In genomic region chr10:110307805-110308204, GRCh38 we compare ENCODE assay signal across 20 cellular contexts. TPM values are rescaled to one million over a fixed set of nuclear protein-coding genes. Genes with fewer than 3 reads are reported as not detected.
DNase-seq lines count a peak whose midpoint lies in the region; TF ChIP-seq lines count a peak whose summit lies in the region.
"Had no signal": no experiment of that assay in that cellular context is flagged by ENCODE, and none has a peak within 500 bp of the region (broad histone marks: within the 10 kb centered on the region; RNA-seq: fewer than 3 reads in every experiment).

No MANE protein-coding gene starts in this region.

- H3K79me2 ChIP-seq in OCI-LY7 (ENCODE audit: insufficient read depth, low read depth, low read length) (peaks cover 19% of the 10 kb centered on the region), osteoblast (ENCODE audit: insufficient read depth, low read length) (peaks cover 20% of the 10 kb centered on the region)

- H3K36me3 ChIP-seq in breast epithelium = no peaks in the 10 kb centered on the region
- H3K36me3 ChIP-seq in OCI-LY7 (ENCODE audit: insufficient read depth, low read length) = peaks cover 11% of the 10 kb centered on the region
- peaks cover 5% of the 10 kb centered on the region for H3K36me3 ChIP-seq in osteoblast (ENCODE audit: insufficient read depth, low read length)

- H3K4me1 Mint-ChIP-seq in MCF 10A (ENCODE audit: insufficient read depth, unreplicated experiment) = peaks cover 10% of the 10 kb centered on the region

- H3K27ac ChIP-seq in breast epithelium (no peak overlapping the region), OCI-LY7 (ENCODE audit: low read depth, low read length, poor library complexity, severe bottlenecking) (no peak overlapping the region), osteoblast (ENCODE audit: low read depth, low read length) (no peak overlapping the region)
- H3K27ac ChIP-seq: KMS-11 had no signal

- intact Hi-C loops in MCF 10A (cut with micrococcal nuclease) (loop anchor here (5.0 kb wide), 1 partner anchor 564 kb away; the partner anchor contains the start of gene PDCD4), breast epithelium (cut with DNase I; ENCODE audit: low total_unique reads) (loop anchor here (10.0 kb wide), 1 partner anchor 257 kb away; the partner anchor contains the start of gene SMC3), OCI-LY7 (cut with micrococcal nuclease; ENCODE audit: unreplicated experiment) (loop anchor here (5.0 to 10.0 kb wide), 3 partner anchors 364 to 607 kb away; partner anchors contain the start of genes BBIP1 and SHOC2)

- H4K20me1 ChIP-seq in OCI-LY7 (ENCODE audit: insufficient read depth, low read length) = peaks cover 14% of the 10 kb centered on the region
- peaks cover 13% of the 10 kb centered on the region for H4K20me1 ChIP-seq in osteoblast (ENCODE audit: insufficient read depth, low read length)

- H3K9me3 Mint-ChIP-seq in MCF 10A (ENCODE audit: unreplicated experiment) = no peaks in the 10 kb centered on the region
- H3K9me3 Mint-ChIP-seq: CD8-positive, alpha-beta T cell; H9 had no signal

- H3K9me2 ChIP-seq in OCI-LY7 (ENCODE audit: insufficient read depth, low read length) = no peaks in the 10 kb centered on the region

- CTCF ChIA-PET in MCF 10A (lab: Yijun Ruan, JAX) = interaction anchor here (0.5 to 7.0 kb wide), 18 partner anchors 13 to 1829 kb away, joined by 3 to 87 read pairs (median 4); no protein-coding TSS in a partner anchor
- CTCF ChIA-PET in OCI-LY7 (lab: Charles Lee; ENCODE audit: unreplicated experiment) = interaction anchor here (0.8 kb wide), 1 partner anchor 46 kb away, joined by 3 read pairs; no protein-coding TSS in a partner anchor

- POLR2A ChIA-PET in MCF 10A (lab: Yijun Ruan, JAX) (interaction anchor here (0.6 to 4.8 kb wide), 4 partner anchors 189 to 586 kb away, joined by 3 to 44 read pairs (median 17); partner anchors contain the start of gene DUSP5), OCI-LY7 (lab: Charles Lee) (interaction anchor here (0.5 to 2.1 kb wide), 7 partner anchors 13 to 306 kb away, joined by 3 to 8 read pairs (median 3); no protein-coding TSS in a partner anchor)

- H3K36me3 Mint-ChIP-seq in MCF 10A (ENCODE audit: insufficient read depth, unreplicated experiment) = peaks cover 9% of the 10 kb centered on the region

- H3K27ac Mint-ChIP-seq in MCF 10A (ENCODE audit: low read depth, unreplicated experiment) = no peak overlapping the region
- H3K27ac Mint-ChIP-seq: CD8-positive, alpha-beta T cell; H9 had no signal

- no peak overlapping the region for H3K4me2 ChIP-seq in OCI-LY7 (ENCODE audit: low read length)
- no peak overlapping the region for H3K4me2 ChIP-seq in osteoblast (ENCODE audit: insufficient read depth, low read length)
- H3K4me2 ChIP-seq: KMS-11 had no signal

- H3K4me3 ChIP-seq in breast epithelium (no peak overlapping the region), OCI-LY7 (ENCODE audit: low read depth, low read length, poor library complexity, severe bottlenecking) (no peak overlapping the region), cardiac fibroblast (replicated peaks in 1 of 2; ENCODE audit: low read depth in 2 of 2, low read length in 2 of 2) (no peak overlapping the region), osteoblast (ENCODE audit: insufficient read depth, low read length) (no peak overlapping the region)

- H3K27me3 ChIP-seq in breast epithelium = no peaks in the 10 kb centered on the region
- H3K27me3 ChIP-seq in osteoblast (ENCODE audit: insufficient read depth, low read length) = no peaks in the 10 kb centered on the region

- H3K9me3 ChIP-seq in breast epithelium (no peaks in the 10 kb centered on the region), OCI-LY7 (ENCODE audit: low read length) (no peaks in the 10 kb centered on the region), osteoblast (ENCODE audit: low read depth, low read length) (no peaks in the 10 kb centered on the region)

- TF ChIP-seq CTCF in MCF 10A (IDR thresholded peaks at IDR 0.05; ENCODE audit: unreplicated experiment) (no peak), breast epithelium (IDR thresholded peaks at IDR 0.05) (no peak), OCI-LY7 (conservative IDR thresholded peaks at IDR 0.05; ENCODE audit: low read length) (no peak), cardiac fibroblast (IDR thresholded peaks at IDR 0.05; ENCODE audit: low read depth, low read length) (no peak), osteoblast (IDR thresholded peaks at IDR 0.05; ENCODE audit: extremely low read depth, low read depth, low read length) (no peak)

- DNase-seq in MCF 10A (ENCODE audit: unreplicated experiment) = peak; percentile 51
- no peak for DNase-seq in breast epithelium (ENCODE audit: low spot score in 2 of 2)
- DNase-seq in OCI-LY7 (ENCODE audit: low spot score) = no peak
- DNase-seq in cardiac fibroblast (ENCODE audit: low read depth in 2 of 2) = peak; percentile 45
- no peak for DNase-seq in osteoblast (ENCODE audit: insufficient read length, low spot score, missing footprints)
- no peak for DNase-seq in midbrain (lab: John Stamatoyannopoulos, UW)
- DNase-seq in GOT3 (lab: John Stamatoyannopoulos, UW) = no peak
- DNase-seq in SK-N-DZ (ENCODE audit: low spot score) = no peak
- DNase-seq: 8988T; AML-193; C1 segment of cervical spinal cord; CD8-positive, alpha-beta T cell; DMS153; H9; IMR-90; NCI-H1694 treated with DMSO at 0.1 percent for 48 hours; NCI-H2107; NK-92 treated with Interleukin-12 subunit alpha and Interleukin-12 subunit beta, amount 100 ng/mL, for 24 hours; Right ventricle myocardium superior had no signal

- H3K27me3 Mint-ChIP-seq in MCF 10A (ENCODE audit: insufficient read depth, unreplicated experiment) = no peaks in the 10 kb centered on the region

- peaks cover 0 to 8% of the 10 kb centered on the region in 2 donors for H3K4me1 ChIP-seq in breast epithelium
- peaks cover 52% of the 10 kb centered on the region for H3K4me1 ChIP-seq in OCI-LY7 (ENCODE audit: insufficient read depth, low read length, poor library complexity, severe bottlenecking)
- peaks cover 22% of the 10 kb centered on the region for H3K4me1 ChIP-seq in osteoblast (ENCODE audit: insufficient read depth, low read length)

- H2AFZ ChIP-seq in OCI-LY7 (ENCODE audit: low read length) = peak overlapping the region; percentile 18; the same call in 1 of the 2 replicates
- peak overlapping the region; percentile 26 for H2AFZ ChIP-seq in osteoblast (ENCODE audit: low read length)

- H3K4me3 Mint-ChIP-seq in MCF 10A (ENCODE audit: unreplicated experiment) = no peak overlapping the region
- H3K4me3 Mint-ChIP-seq: CD8-positive, alpha-beta T cell; H9 had no signal

- no peak for TF ChIP-seq POLR2A in breast epithelium (IDR thresholded peaks at IDR 0.05)

- BruUV-seq in MCF 10A (replicated peaks; lab: Mats Ljungman, UMichigan) (no TSS peak), OCI-LY7 (replicated peaks; lab: Mats Ljungman, UMichigan) (no TSS peak)

RNA-seq across cellular contexts. Expression of gene SMNDC1, which starts 3.1 kb away (rescaled TPM):
- total RNA-seq in MCF 10A (2022) = 46.6 and 48.2 TPM in 2 replicates
- 10 to 100 TPM; 11.5 to 16.0 (median 13.4) TPM for total RNA-seq in breast epithelium
- total RNA-seq in OCI-LY7 (2014; rRNA removed; shearing (Covaris generic)) = 8.1 and 10.0 TPM in 2 replicates
- 51.7 and 52.4 TPM in 2 replicates for total RNA-seq in OCI-LY7 (2022)
- total RNA-seq in osteoblast = 6.9 and 10.3 TPM in 2 replicates
- 9.5 and 10.3 TPM in 2 replicates for polyA plus RNA-seq in SK-N-DZ (2014; cell fraction: cytosol; rRNA removed)
- polyA plus RNA-seq in SK-N-DZ (2014; cell fraction: nucleus; rRNA removed) = 16.1 and 25.1 TPM in 2 replicates

Comparison
In these comparisons a context has a peak if more than half of its experiments do, and no peak if none do; other contexts are left out.
1. DNase-seq: peak in MCF 10A (single experiment) and cardiac fibroblast (2 of 2); none in breast epithelium (0 of 2), OCI-LY7 (single experiment), osteoblast (single experiment), midbrain (single experiment), GOT3 (single experiment) and SK-N-DZ (single experiment).